19 cellular contexts compared by ENCODE assay signal in genomic region chr15:42707068-42707467, GRCh38. TPM values are rescaled to one million over a fixed set of nuclear protein-coding genes. Genes with fewer than 3 reads are reported as not detected.
DNase-seq lines count a peak whose midpoint lies in the region; ATAC-seq and TF ChIP-seq lines count a peak whose summit lies in the region.
"Had no signal": no experiment of that assay in that cellular context is flagged by ENCODE, and none has a peak within 500 bp of the region (broad histone marks: within the 10 kb centered on the region; RNA-seq: fewer than 3 reads in every experiment).

No MANE protein-coding gene starts in this region.

- TF ChIP-seq EP300 in stomach (IDR thresholded peaks at IDR 0.05) = no peak

- H2AFZ ChIP-seq in fibroblast of lung (ENCODE audit: low read length) = no peak overlapping the region

- H4K20me1 ChIP-seq in fibroblast of lung (ENCODE audit: control insufficient read depth, extremely low read depth, insufficient read depth, low read length) = no peaks in the 10 kb centered on the region

- whole genome bisulfite sequencing in stomach, 5 donors = 30 to 65% (median 53%) methylated on average over 2 of the region's 2 CpGs

- H3K4me1 ChIP-seq in fibroblast of lung (ENCODE audit: control insufficient read depth, extremely low read depth, insufficient read depth, low read length) = no peaks in the 10 kb centered on the region
- peaks cover 0 to 12% (median 5%) of the 10 kb centered on the region in 4 donors for H3K4me1 ChIP-seq in stomach
- H3K4me1 ChIP-seq: SJSA1 had no signal

- ATAC-seq in GM19324 (IDR thresholded peaks at IDR 0.05; ENCODE audit: low FRiP score, unreplicated experiment) = no peak
- no peak for ATAC-seq in HG02623 (IDR thresholded peaks at IDR 0.05; ENCODE audit: unreplicated experiment)
- ATAC-seq: activated CD8-positive, alpha-beta memory T cell treated with anti-CD3 and anti-CD28 coated beads, Interleukin-2, amount 10 ng/mL, durations not matched to agents 7 days and 5 days; HCT116; heart left ventricle; stimulated activated naive B cell treated with anti-CD40 and anti-IgM and Interleukin-4, amounts not matched to agents 10 μg/mL and 1 μg/mL and 100 μg/mL, for 72 hours had no signal

- no peak overlapping the region for H3K9ac ChIP-seq in fibroblast of lung (ENCODE audit: insufficient read depth, low read length)

- H3K4me3 ChIP-seq in fibroblast of lung (replicated peaks in 1 of 4; ENCODE audit: control extremely low read depth in 1 of 4, insufficient read depth in 1 of 4, low read depth in 3 of 4, low read length in 4 of 4) (no peak overlapping the region), stomach (no peak overlapping the region)
- H3K4me3 ChIP-seq: heart left ventricle, MG63, SJSA1 had no signal

- no peak overlapping the region for H3K4me2 ChIP-seq in fibroblast of lung (ENCODE audit: extremely low read depth, insufficient read depth, low read length)

- DNase-seq in NCI-H2196 (lab: John Stamatoyannopoulos, UW; ENCODE audit: unreplicated experiment) (peak; percentile 36), NCI-H2196 treated with DMSO at 0.1 percent for 48 hours (lab: John Stamatoyannopoulos, UW; ENCODE audit: unreplicated experiment) (no peak), astrocyte of the hippocampus (ENCODE audit: low read depth, low spot score) (peak; percentile 41), fibroblast of lung (ENCODE audit: low read depth in 2 of 2) (peak; percentile 23 to 57), stomach (peak; percentile 23), KG1 (lab: John Stamatoyannopoulos, UW) (no peak)
- DNase-seq: 8988T; activated CD4-positive, CD25-positive, alpha-beta regulatory T cell treated with anti-CD3 and anti-CD28 coated beads, Interleukin-2, amount 50 U/mL, for 72 hours; activated CD8-positive, alpha-beta memory T cell treated with anti-CD3 and anti-CD28 coated beads, Interleukin-2, amount 10 ng/mL, durations not matched to agents 7 days and 5 days; DMS153; heart left ventricle; MG63; NCI-H187; NCI-H510A treated with DMSO at 0.1 percent for 48 hours; stimulated activated naive B cell treated with anti-CD40 and anti-IgM and Interleukin-4, amounts not matched to agents 10 μg/mL and 1 μg/mL and 100 μg/mL, for 72 hours had no signal

- no peak for TF ChIP-seq POLR2A in stomach (IDR thresholded peaks at IDR 0.05)

- no peaks in the 10 kb centered on the region for H3K79me2 ChIP-seq in fibroblast of lung (ENCODE audit: control insufficient read depth, insufficient read depth, low read length)

- TF ChIP-seq CTCF in fibroblast of lung (conservative IDR thresholded peaks at IDR 0.05 in 1 of 2, IDR thresholded peaks at IDR 0.05 in 1 of 2; ENCODE audit: low read depth in 1 of 2, low read length in 2 of 2) (no peak), stomach (IDR thresholded peaks at IDR 0.05) (no peak)

- no peaks in the 10 kb centered on the region for H3K9me3 ChIP-seq in fibroblast of lung (ENCODE audit: control insufficient read depth, insufficient read depth, low read depth, low read length)
- H3K9me3 ChIP-seq in stomach = no peaks in the 10 kb centered on the region
- H3K9me3 ChIP-seq: heart left ventricle, MG63, SJSA1 had no signal

- H3K27ac ChIP-seq in fibroblast of lung (ENCODE audit: insufficient read depth, low read length) = no peak overlapping the region
- H3K27ac ChIP-seq in stomach = no peak overlapping the region
- H3K27ac ChIP-seq: heart left ventricle, SJSA1 had no signal

- intact Hi-C loops in stomach (cut with DNase I; ENCODE audit: low total_unique reads) = no loop called here

- H3K36me3 ChIP-seq in fibroblast of lung (ENCODE audit: control insufficient read depth, insufficient read depth, low read length) (no peaks in the 10 kb centered on the region), stomach (peaks cover 0 to 26% (median 3%) of the 10 kb centered on the region in 4 donors)
- H3K36me3 ChIP-seq: MG63 had no signal

- H3K27me3 ChIP-seq in fibroblast of lung (ENCODE audit: control insufficient read depth, insufficient read depth, low read length) = no peaks in the 10 kb centered on the region
- no peaks in the 10 kb centered on the region for H3K27me3 ChIP-seq in stomach
- H3K27me3 ChIP-seq: heart left ventricle, MG63, SJSA1 had no signal

RNA-seq across cellular contexts. Expression of gene CDAN1, which starts 29.9 kb away (rescaled TPM):
- total RNA-seq in fibroblast of lung (8.9 and 9.5 TPM in 2 replicates), stomach (10 to 100 TPM in 4 of 5 donors, 1 to 10 TPM in 1; 5.8 to 27.2 (median 12.8) TPM)
- polyA plus RNA-seq in fibroblast of lung (3.0 and 4.1 TPM in 2 replicates), stomach (1 to 10 TPM; 4.7 to 9.8 (median 5.9) TPM)
- 3.8 and 6.4 TPM in 2 replicates for polyA plus RNA-seq in fibroblast of lung (2012)
- polyA minus RNA-seq in fibroblast of lung (ENCODE audit: low replicate concordance) = 2.6 and 6.3 TPM in 2 replicates

Comparison
In these comparisons a context has a peak if more than half of its experiments do, and no peak if none do; other contexts are left out.
1. DNase-seq: peak in NCI-H2196 (single experiment), astrocyte of the hippocampus (single experiment), fibroblast of lung (2 of 2) and stomach (single experiment); none in NCI-H2196 treated with DMSO at 0.1 percent for 48 hours (single experiment) and KG1 (single experiment).